In genomic region chr11:82969811-82970210, GRCh38 we compare ENCODE assay signal across 12 cellular contexts.
DNase-seq lines count a peak whose midpoint lies in the region; ATAC-seq and TF ChIP-seq lines count a peak whose summit lies in the region.
"Had no signal": no experiment of that assay in that cellular context is flagged by ENCODE, and none has a peak within 500 bp of the region (broad histone marks: within the 10 kb centered on the region; RNA-seq: fewer than 3 reads in every experiment).

No MANE protein-coding gene starts in this region.

- TF ChIP-seq CTCF in GM12864 (IDR thresholded peaks at IDR 0.05; ENCODE audit: low read depth, low read length, missing control alignments) (no peak), MM.1S (IDR thresholded peaks at IDR 0.05; ENCODE audit: low read length) (no peak), prostate gland (IDR thresholded peaks at IDR 0.05) (no peak), psoas muscle (IDR thresholded peaks at IDR 0.05) (no peak)

- peak overlapping the region; percentile 79 for H3K4me2 ChIP-seq in MM.1S (ENCODE audit: low read depth, low read length)

- no peaks in the 10 kb centered on the region for H3K9me3 ChIP-seq in MM.1S (replicated peaks; ENCODE audit: insufficient read depth, low read length)
- H3K9me3 ChIP-seq in prostate gland, result no peaks in the 10 kb centered on the region
- no peaks in the 10 kb centered on the region for H3K9me3 ChIP-seq in psoas muscle

- TF ChIP-seq POLR2A in prostate gland (IDR thresholded peaks at IDR 0.05), result no peak

- H3K27ac ChIP-seq in MM.1S (ENCODE audit: low read length) (peak overlapping the region; percentile 97), prostate gland (no peak overlapping the region), psoas muscle (no peak overlapping the region)

- no peak overlapping the region for H2AFZ ChIP-seq in MM.1S (ENCODE audit: low read length)

- H3K36me3 ChIP-seq in MM.1S (replicated peaks; ENCODE audit: insufficient read depth, low read length) (no peaks in the 10 kb centered on the region), prostate gland (no peaks in the 10 kb centered on the region), psoas muscle (ENCODE audit: insufficient read depth in 1 of 2, low read depth in 1 of 2) (no peaks in the 10 kb centered on the region)

- no peaks in the 10 kb centered on the region for H4K20me1 ChIP-seq in MM.1S (ENCODE audit: insufficient read depth, low read length)

- H3K27me3 ChIP-seq in MM.1S (replicated peaks; ENCODE audit: insufficient read depth, low read length), result no peaks in the 10 kb centered on the region
- H3K27me3 ChIP-seq in prostate gland (replicated peaks; ENCODE audit: insufficient read depth), result no peaks in the 10 kb centered on the region
- no peaks in the 10 kb centered on the region for H3K27me3 ChIP-seq in psoas muscle (ENCODE audit: insufficient read depth in 3 of 3, low read length in 2 of 3)

- 93% methylated on average over 4 of the region's 4 CpGs for WGBS in prostate gland
- WGBS in psoas muscle, 3 donors, result 81 to 87% (median 86%) methylated on average over 4 of the region's 4 CpGs

- peak; percentile 93 for DNase-seq in GM12864 (ENCODE audit: low read depth)
- DNase-seq in MM.1S, result peak; percentile 95
- DNase-seq in prostate gland (ENCODE audit: low spot score), result no peak
- DNase-seq in islet precursor cell, result no peak
- DNase-seq in CD1c-positive myeloid dendritic cell (ENCODE audit: extremely low spot score), result no peak
- DNase-seq in psoas muscle, result no peak
- DNase-seq: GOT3, NCI-H1092 treated with DMSO at 0.1 percent for 48 hours, nephron progenitor cell, SIG-M5 had no signal

- H3K9ac ChIP-seq in MM.1S (ENCODE audit: low read length), result peak overlapping the region; percentile 78

- H3F3A ChIP-seq in MM.1S (ENCODE audit: insufficient read depth, low read length), result peaks cover 33% of the 10 kb centered on the region

- intact Hi-C loops in prostate gland (cut with DNase I) (no loop called here), psoas muscle (cut with DNase I) (no loop called here)

- H3K4me1 ChIP-seq in MM.1S (ENCODE audit: low read length), result peaks cover 46% of the 10 kb centered on the region
- H3K4me1 ChIP-seq in prostate gland (replicated peaks), result no peaks in the 10 kb centered on the region
- no peaks in the 10 kb centered on the region for H3K4me1 ChIP-seq in psoas muscle

- no peaks in the 10 kb centered on the region for H3K79me2 ChIP-seq in MM.1S (ENCODE audit: low read length)

- ATAC-seq in GM19328 (IDR thresholded peaks at IDR 0.05; ENCODE audit: unreplicated experiment), result peak; percentile 87
- ATAC-seq in HG02884 (IDR thresholded peaks at IDR 0.05; ENCODE audit: unreplicated experiment), result peak; percentile 99
- no peak for ATAC-seq in psoas muscle

- H3K4me3 ChIP-seq in GM12864 (ENCODE audit: low read depth, low read length) (no peak overlapping the region), MM.1S (ENCODE audit: low read length) (peak overlapping the region; percentile 38; the same call in 1 of the 2 replicates), prostate gland (no peak overlapping the region), psoas muscle (no peak overlapping the region)

- no peaks in the 10 kb centered on the region for H3K9me2 ChIP-seq in MM.1S (replicated peaks; ENCODE audit: insufficient read depth, low read length)

Comparison
In these comparisons a context has a peak if more than half of its experiments do, and no peak if none do; other contexts are left out.
1. DNase-seq: peak in GM12864 (single experiment) and MM.1S (single experiment); none in prostate gland (single experiment), islet precursor cell (single experiment), CD1c-positive myeloid dendritic cell (single experiment) and psoas muscle (0 of 2).
2. ATAC-seq: peak in GM19328 (single experiment) and HG02884 (single experiment); none in psoas muscle (0 of 4).